In genomic region chr4:150720973-150721518, GRCh38 we compare ENCODE assay signal across 15 cellular contexts.
DNase-seq lines count a peak whose midpoint lies in the region; ATAC-seq and TF ChIP-seq lines count a peak whose summit lies in the region.
"Had no signal": no experiment of that assay in that cellular context is flagged by ENCODE, and none has a peak within 500 bp of the region (broad histone marks: within the 10 kb centered on the region; RNA-seq: fewer than 3 reads in every experiment).

No MANE protein-coding gene starts in this region.

- DNase-seq in DMS 273 (lab: John Stamatoyannopoulos, UW; ENCODE audit: unreplicated experiment) (peak; percentile 17), DMS 273 treated with DMSO at 0.1 percent for 48 hours (lab: John Stamatoyannopoulos, UW) (no peak), MM.1S (peak; percentile 9), myocyte (ENCODE audit: low read depth) (peak; percentile 23), NCI-H187 (lab: John Stamatoyannopoulos, UW) (no peak), DMS153 treated with DMSO at 0.1 percent for 48 hours (lab: John Stamatoyannopoulos, UW; ENCODE audit: unreplicated experiment) (no peak), OCI-M1 (lab: John Stamatoyannopoulos, UW) (no peak)
- DNase-seq: activated CD4-positive, alpha-beta T cell treated with anti-CD3 and anti-CD28 coated beads for 1 hour; effector CD4-positive, alpha-beta T cell; NCI-H1092 treated with DMSO at 0.1 percent for 48 hours; NCI-H510A treated with DMSO at 0.1 percent for 48 hours; stimulated activated CD4-positive, alpha-beta T cell treated with anti-CD3 and anti-CD28 coated beads, Interleukin-4, amount 100 ng/mL, for 1 hour; stomach had no signal

- no peaks in the 10 kb centered on the region for H3F3A ChIP-seq in MM.1S (ENCODE audit: insufficient read depth, low read length)

- H3K9ac ChIP-seq in MM.1S (ENCODE audit: low read length) = no peak overlapping the region

- no peaks in the 10 kb centered on the region; the same call in 1 of the 2 replicates for H3K36me3 ChIP-seq in MM.1S (replicated peaks; ENCODE audit: insufficient read depth, low read length)

- no peak overlapping the region for H3K4me3 ChIP-seq in MM.1S (ENCODE audit: low read length)
- H3K4me3 ChIP-seq: lung, stomach had no signal

- H2AFZ ChIP-seq in MM.1S (ENCODE audit: low read length) = no peak overlapping the region

- no peak for TF ChIP-seq CTCF in MM.1S (IDR thresholded peaks at IDR 0.05; ENCODE audit: low read length)

- H3K9me2 ChIP-seq in MM.1S (replicated peaks; ENCODE audit: insufficient read depth, low read length) = no peaks in the 10 kb centered on the region

- 0 out of 2 replicates have a peak, but pooled peaks cover 7% of the 10 kb centered on the region for H3K4me1 ChIP-seq in MM.1S (ENCODE audit: low read length)

- no peaks in the 10 kb centered on the region for H4K20me1 ChIP-seq in MM.1S (ENCODE audit: insufficient read depth, low read length)

- H3K9me3 ChIP-seq in MM.1S (replicated peaks; ENCODE audit: insufficient read depth, low read length) = no peaks in the 10 kb centered on the region

- no peak overlapping the region for H3K4me2 ChIP-seq in MM.1S (ENCODE audit: low read depth, low read length)

- ATAC-seq in GM21619 (IDR thresholded peaks at IDR 0.05; ENCODE audit: unreplicated experiment) = peak; percentile 73

- no peaks in the 10 kb centered on the region for H3K79me2 ChIP-seq in MM.1S (ENCODE audit: low read length)

- H3K27me3 ChIP-seq in MM.1S (replicated peaks; ENCODE audit: insufficient read depth, low read length) = no peaks in the 10 kb centered on the region
- H3K27me3 ChIP-seq: stomach had no signal

- no peak overlapping the region for H3K27ac ChIP-seq in MM.1S (ENCODE audit: low read length)
- H3K27ac ChIP-seq: stomach had no signal

Comparison
In these comparisons a context has a peak if more than half of its experiments do, and no peak if none do; other contexts are left out.
1. DNase-seq: peak in DMS 273 (single experiment), MM.1S (single experiment) and myocyte (single experiment); none in DMS 273 treated with DMSO at 0.1 percent for 48 hours (single experiment), NCI-H187 (0 of 2), DMS153 treated with DMSO at 0.1 percent for 48 hours (single experiment) and OCI-M1 (single experiment).